15 cellular contexts compared by ENCODE assay signal in genomic region chr11:7675640-7676039, GRCh38. TPM values are rescaled to one million over a fixed set of nuclear protein-coding genes. Genes with fewer than 3 reads are reported as not detected.
DNase-seq lines count a peak whose midpoint lies in the region; ATAC-seq, FAIRE-seq and TF ChIP-seq lines count a peak whose summit lies in the region.
"Had no signal": no experiment of that assay in that cellular context is flagged by ENCODE, and none has a peak within 500 bp of the region (broad histone marks: within the 10 kb centered on the region; RNA-seq: fewer than 3 reads in every experiment).

No MANE protein-coding gene starts in this region.

- CTCF ChIA-PET in mammary epithelial cell (lab: Charles Lee; ENCODE audit: low non-redundant PET): no interaction called here

- TF ChIP-seq POLR2A in breast epithelium (IDR thresholded peaks at IDR 0.05) (no peak), H54 (IDR thresholded peaks at IDR 0.05; ENCODE audit: low read depth, low read length) (no peak)

- no peaks in the 10 kb centered on the region for H4K20me1 ChIP-seq in mammary epithelial cell (ENCODE audit: insufficient read depth, low read length)
- H4K20me1 ChIP-seq in keratinocyte (ENCODE audit: control insufficient read depth, extremely low read depth, insufficient read depth, low read length): no peaks in the 10 kb centered on the region
- H4K20me1 ChIP-seq: BLaER1 had no signal

- H3K27ac ChIP-seq in mammary epithelial cell (ENCODE audit: insufficient read depth, low read depth, low read length) (no peak overlapping the region), breast epithelium (no peak overlapping the region), keratinocyte (ENCODE audit: control insufficient read depth, insufficient read depth, low read length) (no peak overlapping the region), lower lobe of right lung (no peak overlapping the region)
- H3K27ac ChIP-seq: 22Rv1, BLaER1 had no signal

- no peak for ATAC-seq in lower lobe of right lung
- ATAC-seq: HCT116 had no signal

- H3K27me3 Mint-ChIP-seq in osteocyte (ENCODE audit: unreplicated experiment) (no peaks in the 10 kb centered on the region), chondrocyte (ENCODE audit: low read depth) (no peaks in the 10 kb centered on the region)

- in situ Hi-C loops in mammary epithelial cell (cut with MboI; ENCODE audit: low sequenced_read_pairs in 2 of 2): loop anchor here in 1 of 2 donors (25.0 kb wide), 1 partner anchor 588 kb away; the partner anchor contains the start of gene RBMXL2

- peak overlapping the region; percentile 5 for H3K4me2 ChIP-seq in mammary epithelial cell (ENCODE audit: insufficient read depth, low read depth, low read length)
- no peak overlapping the region for H3K4me2 ChIP-seq in keratinocyte (ENCODE audit: control insufficient read depth, extremely low read depth, insufficient read depth, low read depth, low read length)
- H3K4me2 ChIP-seq: BLaER1 had no signal

- H3K4me3 ChIP-seq in mammary epithelial cell (replicated peaks in 1 of 3; ENCODE audit: insufficient read depth in 1 of 3, low read depth in 2 of 3, low read length in 3 of 3) (no peak overlapping the region), breast epithelium (no peak overlapping the region), keratinocyte (ENCODE audit: control insufficient read depth in 2 of 3, extremely low read depth in 1 of 3, insufficient read depth in 2 of 3, low read depth in 1 of 3, low read length in 3 of 3) (no peak overlapping the region), lower lobe of right lung (no peak overlapping the region)
- H3K4me3 ChIP-seq: BLaER1 had no signal

- dilution Hi-C loops in mammary epithelial cell (cut with HindIII; ENCODE audit: low sequenced_read_pairs) (no loop called here), keratinocyte (cut with MboI; ENCODE audit: extremely low pct_ligation_motif_present, low sequenced_read_pairs) (no loop called here)

- H3K9me3 ChIP-seq in mammary epithelial cell (replicated peaks; ENCODE audit: insufficient read depth, low read length) (no peaks in the 10 kb centered on the region), breast epithelium (no peaks in the 10 kb centered on the region), keratinocyte (ENCODE audit: control insufficient read depth, low read depth, low read length) (no peaks in the 10 kb centered on the region), lower lobe of right lung (no peaks in the 10 kb centered on the region)

- H3K9me1 ChIP-seq in keratinocyte (ENCODE audit: control insufficient read depth, extremely low read depth, insufficient read depth, low read length): no peaks in the 10 kb centered on the region

- H2AFZ ChIP-seq in mammary epithelial cell (ENCODE audit: low read depth, low read length): no peak overlapping the region
- H2AFZ ChIP-seq in keratinocyte (ENCODE audit: control insufficient read depth, low read length): no peak overlapping the region

- no peaks in the 10 kb centered on the region for H3K79me2 ChIP-seq in mammary epithelial cell (ENCODE audit: insufficient read depth, low read length)
- no peaks in the 10 kb centered on the region for H3K79me2 ChIP-seq in keratinocyte (ENCODE audit: control insufficient read depth, insufficient read depth, low read length)

- DNase-seq in mammary epithelial cell: no peak
- no peak for DNase-seq in breast epithelium (ENCODE audit: low spot score in 2 of 2)
- no peak for DNase-seq in keratinocyte (ENCODE audit: low read depth, low spot score)
- DNase-seq in osteocyte (ENCODE audit: extremely low spot score, unreplicated experiment): no peak
- DNase-seq in chondrocyte (ENCODE audit: low spot score): no peak
- DNase-seq in lower lobe of right lung: no peak
- DNase-seq in H54 (ENCODE audit: insufficient read length, low spot score): no peak
- DNase-seq: AML-193, DMS53, GF-D8, IMR-90 had no signal

- TF ChIP-seq CTCF in mammary epithelial cell (conservative IDR thresholded peaks at IDR 0.05 in 1 of 2, IDR thresholded peaks at IDR 0.05 in 1 of 2; ENCODE audit: extremely low read depth in 1 of 2, insufficient read depth in 1 of 2, low read depth in 1 of 2, low read length in 2 of 2) (no peak), breast epithelium (IDR thresholded peaks at IDR 0.05) (no peak), keratinocyte (optimal IDR thresholded peaks at IDR 0.05 in 1 of 3, IDR thresholded peaks at IDR 0.05 in 1 of 3, conservative IDR thresholded peaks at IDR 0.05 in 1 of 3; ENCODE audit: extremely low read depth in 1 of 3, insufficient read depth in 2 of 3, low read length in 3 of 3) (no peak), osteocyte (IDR thresholded peaks at IDR 0.05) (no peak), chondrocyte (IDR thresholded peaks at IDR 0.05) (no peak), lower lobe of right lung (IDR thresholded peaks at IDR 0.05) (no peak)

- no peak overlapping the region for H3K4me3 Mint-ChIP-seq in osteocyte (ENCODE audit: unreplicated experiment)
- no peak overlapping the region for H3K4me3 Mint-ChIP-seq in chondrocyte (ENCODE audit: unreplicated experiment)

- peak; percentile 49 for FAIRE-seq in keratinocyte (lab: Jason Lieb, UNC)
- no peak for FAIRE-seq in H54 (lab: Jason Lieb, UNC)

- peaks cover 46% of the 10 kb centered on the region for H3K4me1 Mint-ChIP-seq in osteocyte (ENCODE audit: unreplicated experiment)
- H3K4me1 Mint-ChIP-seq in chondrocyte (ENCODE audit: low read depth): peaks cover 38% of the 10 kb centered on the region

- H3K9me3 Mint-ChIP-seq in osteocyte (ENCODE audit: unreplicated experiment): no peaks in the 10 kb centered on the region
- peaks cover 3% of the 10 kb centered on the region for H3K9me3 Mint-ChIP-seq in chondrocyte (ENCODE audit: low read depth)

- WGBS in mammary epithelial cell (ENCODE audit: low coverage, missing lambda C conversion rate): 99% methylated on average over 4 of the region's 4 CpGs

- H3K36me3 ChIP-seq in mammary epithelial cell (ENCODE audit: insufficient read depth, low read length) (no peaks in the 10 kb centered on the region), breast epithelium (no peaks in the 10 kb centered on the region), keratinocyte (ENCODE audit: control insufficient read depth in 2 of 2, extremely low read depth in 1 of 2, insufficient read depth in 2 of 2, low read length in 2 of 2) (no peaks in the 10 kb centered on the region), lower lobe of right lung (no peaks in the 10 kb centered on the region)
- H3K36me3 ChIP-seq: BLaER1 had no signal

- H3K4me1 ChIP-seq in mammary epithelial cell (ENCODE audit: insufficient read depth, low read length) (peaks cover 37% of the 10 kb centered on the region), breast epithelium (peaks cover 0 to 10% of the 10 kb centered on the region in 2 donors), keratinocyte (ENCODE audit: control insufficient read depth, extremely low read depth, insufficient read depth, low read length) (peaks cover 43% of the 10 kb centered on the region), lower lobe of right lung (peaks cover 13% of the 10 kb centered on the region)
- H3K4me1 ChIP-seq: BLaER1 had no signal

- no peak overlapping the region for H3K9ac ChIP-seq in mammary epithelial cell (ENCODE audit: insufficient read depth, low read length)
- no peak overlapping the region for H3K9ac ChIP-seq in keratinocyte (ENCODE audit: control insufficient read depth, extremely low read depth, insufficient read depth, low read length)
- H3K9ac ChIP-seq: BLaER1 had no signal

- H3K27ac Mint-ChIP-seq in osteocyte (ENCODE audit: unreplicated experiment): peak overlapping the region; percentile 18
- H3K27ac Mint-ChIP-seq in chondrocyte (ENCODE audit: unreplicated experiment): no peak overlapping the region

- H3K36me3 Mint-ChIP-seq in osteocyte (ENCODE audit: unreplicated experiment): no peaks in the 10 kb centered on the region
- no peaks in the 10 kb centered on the region for H3K36me3 Mint-ChIP-seq in chondrocyte (ENCODE audit: low read depth)

- no TSS peak for BruUV-seq in mammary epithelial cell (replicated peaks; lab: Mats Ljungman, UMichigan)

- H3K27me3 ChIP-seq in mammary epithelial cell (ENCODE audit: insufficient read depth, low read length): no peaks in the 10 kb centered on the region
- H3K27me3 ChIP-seq in breast epithelium: no peaks in the 10 kb centered on the region
- H3K27me3 ChIP-seq in keratinocyte (ENCODE audit: control insufficient read depth, extremely low read depth, insufficient read depth, low read length): no peaks in the 10 kb centered on the region
- H3K27me3 ChIP-seq in lower lobe of right lung (ENCODE audit: low read depth): peaks cover 14% of the 10 kb centered on the region
- H3K27me3 ChIP-seq: BLaER1 had no signal

- intact Hi-C loops in mammary epithelial cell (cut with micrococcal nuclease) (no loop called here), breast epithelium (cut with DNase I; ENCODE audit: low total_unique reads) (loop anchor here (5.0 kb wide), 1 partner anchor 898 kb away; no protein-coding TSS in a partner anchor), lower lobe of right lung (cut with DNase I) (no loop called here)

RNA-seq across cellular contexts. Expression of gene CYB5R2, which starts 2.3 kb away (rescaled TPM):
- 10 to 100 TPM; 11.3 to 17.6 TPM for total RNA-seq in mammary epithelial cell
- 12.3 TPM for polyA plus RNA-seq in mammary epithelial cell
- 23.6 TPM for polyA minus RNA-seq in mammary epithelial cell
- 10 to 100 TPM in 2 of 3 donors, 1 to 10 TPM in 1; 9.8 to 32.1 (median 21.6) TPM for total RNA-seq in breast epithelium
- polyA plus RNA-seq in keratinocyte: 24.7 to 37.0 TPM (median 34.3 TPM) in 3 replicates
- polyA plus RNA-seq in keratinocyte (2011; ENCODE audit: low read depth): 12.8 TPM
- 20.8 and 23.9 TPM in 2 replicates for polyA plus RNA-seq in keratinocyte (2011; cell fraction: cytosol; rRNA removed)
- 60.6 and 68.5 TPM in 2 replicates for polyA plus RNA-seq in keratinocyte (2011; cell fraction: nucleus; rRNA removed)
- 33.2 and 59.8 TPM in 2 replicates for polyA plus RNA-seq in keratinocyte (2012; ENCODE audit: low replicate concordance)
- 27.3 to 49.0 TPM (median 47.8 TPM) in 3 replicates for polyA minus RNA-seq in keratinocyte
- 17.1 TPM for polyA minus RNA-seq in keratinocyte (2011; cell fraction: cytosol; rRNA and poly(A)+ RNA removed)
- 12.7 and 17.5 TPM in 2 replicates for polyA minus RNA-seq in keratinocyte (2011; cell fraction: nucleus; rRNA and poly(A)+ RNA removed)
- total RNA-seq in osteocyte: 5.7 and 7.9 TPM in 2 replicates
- total RNA-seq in chondrocyte: 7.0 to 12.7 TPM (median 12.6 TPM) in 3 replicates
- total RNA-seq in lower lobe of right lung: 16.0 TPM
- total RNA-seq: H4 had no signal

RNA-seq across cellular contexts. Expression of gene OVCH2, which starts 30.6 kb away (rescaled TPM):
- total RNA-seq in mammary epithelial cell (10 to 100 TPM in 1 of 2 donors, 1 to 10 TPM in 1; 9.0 to 12.9 TPM), breast epithelium (10 to 100 TPM in 1 of 3 donors, 1 to 10 TPM in 1, not detected in 1; 7.0 to 17.7 TPM), osteocyte (not detected in 2 replicates), chondrocyte (0.67 to 1.2 TPM (median 0.92 TPM) in 3 replicates), lower lobe of right lung (7.4 TPM)
- polyA plus RNA-seq in mammary epithelial cell (0.87 TPM), keratinocyte (1.7 to 8.1 TPM (median 2.8 TPM) in 3 replicates)
- polyA minus RNA-seq in mammary epithelial cell (not detected), keratinocyte (4.9 to 11.0 TPM (median 10.3 TPM) in 3 replicates)
- polyA plus RNA-seq in keratinocyte (2011; ENCODE audit: low read depth): 9.8 TPM
- polyA plus RNA-seq in keratinocyte (2011; cell fraction: cytosol; rRNA removed): 0.23 and 0.66 TPM in 2 replicates
- 38.0 and 53.4 TPM in 2 replicates for polyA plus RNA-seq in keratinocyte (2011; cell fraction: nucleus; rRNA removed)
- polyA plus RNA-seq in keratinocyte (2012; ENCODE audit: low replicate concordance): 0.28 and 6.6 TPM in 2 replicates
- polyA minus RNA-seq in keratinocyte (2011; cell fraction: cytosol; rRNA and poly(A)+ RNA removed): not detected
- polyA minus RNA-seq in keratinocyte (2011; cell fraction: nucleus; rRNA and poly(A)+ RNA removed): 6.4 and 14.7 TPM in 2 replicates
- total RNA-seq: IMR-90 had no signal
